38 cellular contexts compared by ENCODE assay signal in genomic region chr5:53520813-53521212, GRCh38. TPM values are rescaled to one million over a fixed set of nuclear protein-coding genes. Genes with fewer than 3 reads are reported as not detected.
"Had no signal": no experiment of that assay in that cellular context is flagged by ENCODE, and none has a peak within 500 bp of the region (broad histone marks: within the 10 kb centered on the region; RNA-seq: fewer than 3 reads in every experiment).

No MANE protein-coding gene starts in this region.

- H3K9me3 Mint-ChIP-seq: activated CD4-positive, alpha-beta memory T cell treated with anti-CD3 and anti-CD28 coated beads for 36 hours; activated naive CD4-positive, alpha-beta T cell treated with anti-CD3 and anti-CD28 coated beads, Interleukin-2, amount 10 ng/mL, durations not matched to agents 7 days and 5 days; activated T-helper 1 cell treated with anti-CD3 and anti-CD28 coated beads, Interleukin-12 subunit alpha, Interleukin-12 subunit beta, Interleukin-2, Interleukin-4 antibody, amounts not matched to agents 30 ng/mL and 10 ng/mL and 1 ng/mL, durations not matched to agents 14 hours and 24 hours and 36 hours; central memory CD8-positive, alpha-beta T cell; T-helper 2 cell treated with Interferon-gamma antibody and Interleukin-4, amounts not matched to agents 5 μg/mL and 100 μg/mL, for 36 hours had no signal

- H3K36me3 Mint-ChIP-seq: activated CD4-positive, alpha-beta memory T cell treated with anti-CD3 and anti-CD28 coated beads for 36 hours; activated naive CD4-positive, alpha-beta T cell treated with anti-CD3 and anti-CD28 coated beads, Interleukin-2, amount 10 ng/mL, durations not matched to agents 7 days and 5 days; activated naive CD4-positive, alpha-beta T cell treated with anti-CD3 and anti-CD28 coated beads, Interleukin-2, amount 50 U/mL, for 24 hours; activated naive CD8-positive, alpha-beta T cell; activated naive CD8-positive, alpha-beta T cell treated with anti-CD3 and anti-CD28 coated beads, Interleukin-2, amount 10 ng/mL, durations not matched to agents 7 days and 5 days; brain had no signal

- H3K27ac Mint-ChIP-seq: activated B cell treated with CpG ODN at 0.5 μM for 24 hours; activated CD4-positive, alpha-beta memory T cell treated with anti-CD3 and anti-CD28 coated beads for 36 hours; activated CD4-positive, alpha-beta T cell treated with anti-CD3 and anti-CD28 coated beads, Interleukin-2, amount 10 ng/mL, durations not matched to agents 24 days and 14 days; activated CD8-positive, alpha-beta T cell treated with anti-CD3 and anti-CD28 coated beads for 36 hours; activated naive CD4-positive, alpha-beta T cell treated with anti-CD3 and anti-CD28 coated beads, Interleukin-2, amount 10 ng/mL, durations not matched to agents 7 days and 5 days; activated naive CD4-positive, alpha-beta T cell treated with anti-CD3 and anti-CD28 coated beads, Interleukin-2, amount 50 U/mL, for 24 hours; activated naive CD8-positive, alpha-beta T cell; activated naive CD8-positive, alpha-beta T cell treated with anti-CD3 and anti-CD28 coated beads, Interleukin-2, amount 10 ng/mL, durations not matched to agents 7 days and 5 days; activated naive CD8-positive, alpha-beta T cell treated with anti-CD3 and anti-CD28 coated beads, Interleukin-2, amount 50 U/mL, for 24 hours; activated T-cell treated with anti-CD3 and anti-CD28 coated beads, Interleukin-2, amount 50 U/mL, for 72 hours; activated T-helper 1 cell treated with anti-CD3 and anti-CD28 coated beads, Interleukin-12 subunit alpha, Interleukin-12 subunit beta, Interleukin-2, Interleukin-4 antibody, amounts not matched to agents 30 ng/mL and 10 ng/mL and 1 ng/mL, durations not matched to agents 14 hours and 24 hours and 36 hours; activated T-helper 17 cell treated with anti-CD3 and anti-CD28 coated beads, Interleukin-2, amount 50 U/mL, for 72 hours; brain; T-helper 1 cell treated with Interleukin-12 subunit alpha and Interleukin-12 subunit beta and Interleukin-4 antibody, amounts not matched to agents 30 μg/mL and 1 μg/mL, for 36 hours; T-helper 2 cell treated with Interferon-gamma antibody and Interleukin-4, amounts not matched to agents 5 μg/mL and 100 μg/mL, for 36 hours had no signal

- H3K4me3 ChIP-seq: ascending aorta, cardiac muscle cell had no signal

- H3K4me1 ChIP-seq: ascending aorta had no signal

- H3K27me3 Mint-ChIP-seq: activated B cell treated with CpG ODN at 0.5 μM for 24 hours; activated naive CD4-positive, alpha-beta T cell treated with anti-CD3 and anti-CD28 coated beads, Interleukin-2, amount 10 ng/mL, durations not matched to agents 7 days and 5 days had no signal

- H3K4me1 Mint-ChIP-seq: activated B cell treated with CpG ODN at 0.5 μM for 24 hours; activated CD4-positive, alpha-beta T cell treated with anti-CD3 and anti-CD28 coated beads, Interleukin-2, amount 10 ng/mL, durations not matched to agents 24 days and 14 days; activated naive CD4-positive, alpha-beta T cell treated with anti-CD3 and anti-CD28 coated beads, Interleukin-2, amount 10 ng/mL, durations not matched to agents 7 days and 5 days; activated naive CD4-positive, alpha-beta T cell treated with anti-CD3 and anti-CD28 coated beads, Interleukin-2, amount 50 U/mL, for 24 hours; activated naive CD8-positive, alpha-beta T cell treated with anti-CD3 and anti-CD28 coated beads, Interleukin-2, amount 10 ng/mL, durations not matched to agents 7 days and 5 days; activated naive CD8-positive, alpha-beta T cell treated with anti-CD3 and anti-CD28 coated beads, Interleukin-2, amount 50 U/mL, for 24 hours; activated T-helper 17 cell treated with anti-CD3 and anti-CD28 coated beads, Interleukin-2, amount 50 U/mL, for 72 hours; brain; central memory CD8-positive, alpha-beta T cell had no signal

- DNase-seq: activated B cell treated with CpG ODN at 0.5 μM for 24 hours; activated CD4-positive, alpha-beta memory T cell treated with anti-CD3 and anti-CD28 coated beads for 36 hours; activated CD4-positive, alpha-beta T cell treated with anti-CD3 and anti-CD28 coated beads for 4 hours; activated CD4-positive, alpha-beta T cell treated with anti-CD3 and anti-CD28 coated beads, Interleukin-2, amount 10 ng/mL, durations not matched to agents 24 days and 14 days; activated CD4-positive, alpha-beta T cell treated with anti-CD3 and anti-CD28 coated beads, Interleukin-2, amount 50 U/mL, for 1 hour; activated CD4-positive, alpha-beta T cell treated with anti-CD3 and anti-CD28 coated beads, Interleukin-2, amount 50 U/mL, for 4 hours; activated CD4-positive, CD25-positive, alpha-beta regulatory T cell treated with anti-CD3 and anti-CD28 coated beads, Interleukin-2, amount 50 U/mL, for 72 hours; activated CD8-positive, alpha-beta memory T cell treated with anti-CD3 and anti-CD28 coated beads, Interleukin-2, amount 50 U/mL, for 4 hours; activated CD8-positive, alpha-beta T cell treated with anti-CD3 and anti-CD28 coated beads for 36 hours; activated effector memory CD4-positive, alpha-beta T cell treated with anti-CD3 and anti-CD28 coated beads, Interleukin-2, amount 50 U/mL, for 16 hours; activated naive CD4-positive, alpha-beta T cell treated with anti-CD3 and anti-CD28 coated beads, Interleukin-2, amount 10 ng/mL, durations not matched to agents 7 days and 5 days; activated naive CD4-positive, alpha-beta T cell treated with Interleukin-2 at 50 U/mL for 16 hours; activated naive CD8-positive, alpha-beta T cell treated with anti-CD3 and anti-CD28 coated beads, Interleukin-2, amount 10 ng/mL, durations not matched to agents 7 days and 5 days; activated naive CD8-positive, alpha-beta T cell treated with anti-CD3 and anti-CD28 coated beads, Interleukin-2, amount 50 U/mL, for 24 hours; activated T-cell treated with anti-CD3 and anti-CD28 coated beads for 4 hours; activated T-cell treated with anti-CD3 and anti-CD28 coated beads, Interleukin-2, amount 50 U/mL, for 1 hour; activated T-cell treated with anti-CD3 and anti-CD28 coated beads, Interleukin-2, amount 50 U/mL, for 4 hours; activated T-cell treated with anti-CD3 and anti-CD28 coated beads, Interleukin-2, amount 50 U/mL, for 72 hours; amygdala; anterior cingulate cortex; caudate nucleus; cerebellar nuclear complex; T-helper 2 cell; T-helper 9 cell had no signal

- FAIRE-seq: bronchial epithelial cell, TTC549 had no signal

- H3K4me3 Mint-ChIP-seq: activated B cell treated with CpG ODN at 0.5 μM for 24 hours; activated CD4-positive, alpha-beta memory T cell treated with anti-CD3 and anti-CD28 coated beads for 36 hours; activated CD4-positive, alpha-beta T cell treated with anti-CD3 and anti-CD28 coated beads, Interleukin-2, amount 10 ng/mL, durations not matched to agents 24 days and 14 days; activated CD8-positive, alpha-beta T cell treated with anti-CD3 and anti-CD28 coated beads for 36 hours; activated naive CD4-positive, alpha-beta T cell treated with anti-CD3 and anti-CD28 coated beads, Interleukin-2, amount 10 ng/mL, durations not matched to agents 7 days and 5 days; activated naive CD4-positive, alpha-beta T cell treated with anti-CD3 and anti-CD28 coated beads, Interleukin-2, amount 50 U/mL, for 24 hours; activated naive CD8-positive, alpha-beta T cell; activated naive CD8-positive, alpha-beta T cell treated with anti-CD3 and anti-CD28 coated beads, Interleukin-2, amount 10 ng/mL, durations not matched to agents 7 days and 5 days; activated naive CD8-positive, alpha-beta T cell treated with anti-CD3 and anti-CD28 coated beads, Interleukin-2, amount 50 U/mL, for 24 hours; activated T-cell treated with anti-CD3 and anti-CD28 coated beads, Interleukin-2, amount 50 U/mL, for 4 hours; activated T-cell treated with anti-CD3 and anti-CD28 coated beads, Interleukin-2, amount 50 U/mL, for 72 hours; activated T-helper 1 cell treated with anti-CD3 and anti-CD28 coated beads, Interleukin-12 subunit alpha, Interleukin-12 subunit beta, Interleukin-2, Interleukin-4 antibody, amounts not matched to agents 30 ng/mL and 10 ng/mL and 1 ng/mL, durations not matched to agents 14 hours and 24 hours and 36 hours; activated T-helper 17 cell treated with anti-CD3 and anti-CD28 coated beads, Interleukin-2, amount 50 U/mL, for 72 hours; brain; central memory CD8-positive, alpha-beta T cell; T-helper 1 cell treated with Interleukin-12 subunit alpha and Interleukin-12 subunit beta and Interleukin-4 antibody, amounts not matched to agents 30 μg/mL and 1 μg/mL, for 36 hours; T-helper 2 cell treated with Interferon-gamma antibody and Interleukin-4, amounts not matched to agents 5 μg/mL and 100 μg/mL, for 36 hours had no signal

- H3K36me3 ChIP-seq: ascending aorta, cardiac muscle cell had no signal

- H3K27ac ChIP-seq: ascending aorta, cardiac muscle cell, VCaP had no signal

- ATAC-seq: activated CD8-positive, alpha-beta T cell treated with anti-CD3 and anti-CD28 coated beads for 36 hours; activated naive CD8-positive, alpha-beta T cell treated with anti-CD3 and anti-CD28 coated beads, Interleukin-2, amount 50 U/mL, for 24 hours; activated T-cell treated with anti-CD3 and anti-CD28 coated beads, Interleukin-2, amount 50 U/mL, for 4 hours; activated T-cell treated with anti-CD3 and anti-CD28 coated beads, Interleukin-2, amount 50 U/mL, for 72 hours; activated T-helper 17 cell treated with anti-CD3 and anti-CD28 coated beads, Interleukin-2, amount 50 U/mL, for 72 hours had no signal

- H3K27me3 ChIP-seq: ascending aorta, cardiac muscle cell had no signal

RNA-seq across cellular contexts. Expression of gene FST, which starts 40.4 kb away (rescaled TPM):
- total RNA-seq: activated B cell treated with CpG ODN at 0.5 μM for 24 hours; activated CD8-positive, alpha-beta memory T cell treated with anti-CD3 and anti-CD28 coated beads for 36 hours; activated T-helper 17 cell treated with anti-CD3 and anti-CD28 coated beads, Interleukin-2, amount 50 U/mL, for 72 hours had no signal
